ENCODE assay signal across 27 cellular contexts in the genomic region with DNA sequence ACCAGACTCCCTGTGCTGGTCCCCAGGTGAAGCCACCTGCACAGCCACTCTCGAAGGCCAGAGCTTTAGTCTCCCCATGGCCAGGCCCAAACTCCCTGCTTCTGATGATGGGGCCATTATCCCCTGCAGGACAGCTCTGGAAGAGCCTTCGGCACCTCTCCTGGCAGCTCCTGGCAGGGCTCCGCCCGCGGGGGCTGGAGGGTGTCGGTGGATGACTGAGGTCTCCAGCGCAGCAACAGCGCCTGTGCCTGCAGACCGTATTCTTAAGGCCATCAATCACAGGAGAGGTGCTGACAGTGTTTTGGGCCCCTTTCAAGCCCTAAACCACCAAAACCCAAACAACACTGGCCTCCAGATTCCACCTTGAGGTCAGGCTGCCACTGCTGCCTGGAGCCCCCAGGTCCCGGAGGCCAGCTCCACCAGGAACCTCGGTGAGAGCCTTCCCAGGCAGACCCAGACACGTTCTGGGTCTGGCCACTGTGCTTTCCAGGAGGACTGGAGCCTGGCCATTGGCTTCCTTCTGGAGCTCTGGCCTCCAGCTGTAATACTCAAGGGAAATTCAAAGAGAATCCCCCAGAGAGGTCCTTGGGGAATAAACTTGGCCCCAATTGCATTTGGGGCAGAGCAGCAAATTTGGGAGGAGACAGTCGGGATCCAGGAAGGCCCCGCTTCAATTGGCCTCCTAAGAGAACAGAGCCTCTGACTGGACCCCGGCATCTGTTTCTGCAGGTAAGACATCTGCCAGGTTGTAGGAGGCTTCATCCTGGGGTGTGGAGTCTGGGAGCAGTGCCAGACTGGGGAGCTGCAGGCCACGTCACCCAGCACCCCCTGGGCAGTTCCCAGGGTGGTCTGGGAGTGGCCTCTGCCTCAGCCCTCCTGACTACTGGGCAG.
DNase-seq lines count a peak whose midpoint lies in the region; ATAC-seq, FAIRE-seq and TF ChIP-seq lines count a peak whose summit lies in the region.
"Had no signal": no experiment of that assay in that cellular context is flagged by ENCODE, and none has a peak within 500 bp of the region (broad histone marks: within the 10 kb centered on the region; RNA-seq: fewer than 3 reads in every experiment).

No MANE protein-coding gene starts in this region.

- TF ChIP-seq CTCF in endodermal cell (conservative IDR thresholded peaks at IDR 0.05) = no peak
- TF ChIP-seq CTCF in osteocyte (IDR thresholded peaks at IDR 0.05) = no peak

- H3K9me3 Mint-ChIP-seq in endodermal cell (no peaks in the 10 kb centered on the region), osteocyte (ENCODE audit: unreplicated experiment) (no peaks in the 10 kb centered on the region)
- H3K9me3 Mint-ChIP-seq: activated naive CD4-positive, alpha-beta T cell treated with anti-CD3 and anti-CD28 coated beads, Interleukin-2, amount 50 U/mL, for 72 hours; activated T-helper 2 cell treated with anti-CD3 and anti-CD28 coated beads, Interferon-gamma antibody, Interleukin-2, Interleukin-4, amounts not matched to agents 10 μg/mL and 5 μg/mL and 100 μg/mL, durations not matched to agents 14 hours and 24 hours and 36 hours; CD4-positive, CD25-positive, alpha-beta regulatory T cell; stimulated activated effector memory CD8-positive, alpha-beta T cell treated with anti-CD3 and anti-CD28 coated beads, Interleukin-12 subunit alpha, Interleukin-12 subunit beta, amount 100 ng/mL, for 72 hours; T-helper 1 cell treated with Interleukin-12 subunit alpha and Interleukin-12 subunit beta and Interleukin-4 antibody, amounts not matched to agents 30 μg/mL and 1 μg/mL, for 36 hours had no signal

- no peak for TF ChIP-seq POLR2A in GM12891 (IDR thresholded peaks at IDR 0.05; ENCODE audit: low read depth, low read length)

- H4K20me1 ChIP-seq in BLaER1 treated with 17β-estradiol and CSF1 and Interleukin-3, amounts not matched to agents 10 nM and 100 nM = no peaks in the 10 kb centered on the region

- H3K4me3 Mint-ChIP-seq in endodermal cell = no peak overlapping the region
- no peak overlapping the region for H3K4me3 Mint-ChIP-seq in osteocyte (ENCODE audit: unreplicated experiment)
- no peak overlapping the region for H3K4me3 Mint-ChIP-seq in T-helper 17 cell
- H3K4me3 Mint-ChIP-seq: CD4-positive, CD25-positive, alpha-beta regulatory T cell; stimulated activated effector memory CD8-positive, alpha-beta T cell treated with anti-CD3 and anti-CD28 coated beads, Interleukin-12 subunit alpha, Interleukin-12 subunit beta, amount 100 ng/mL, for 72 hours; T-helper 1 cell treated with Interleukin-12 subunit alpha and Interleukin-12 subunit beta and Interleukin-4 antibody, amounts not matched to agents 30 μg/mL and 1 μg/mL, for 36 hours had no signal

- peaks cover 15 to 77% (median 43%) of the 10 kb centered on the region in 10 experiments for H3K4me1 ChIP-seq in BLaER1 treated with 17β-estradiol and CSF1 and Interleukin-3, amounts not matched to agents 10 nM and 100 nM
- peaks cover 12% of the 10 kb centered on the region for H3K4me1 ChIP-seq in endodermal cell (ENCODE audit: control insufficient read depth, insufficient read depth, low read length)
- H3K4me1 ChIP-seq: SJCRH30 had no signal

- no peaks in the 10 kb centered on the region for H3K9me3 ChIP-seq in BLaER1 treated with 17β-estradiol and CSF1 and Interleukin-3, amounts not matched to agents 10 nM and 100 nM (replicated peaks in 1 of 11)
- no peaks in the 10 kb centered on the region for H3K9me3 ChIP-seq in endodermal cell (ENCODE audit: control insufficient read depth, low read length)
- no peaks in the 10 kb centered on the region for H3K9me3 ChIP-seq in T-helper 17 cell (ENCODE audit: control insufficient read depth, low read length, poor library complexity, severe bottlenecking)
- H3K9me3 ChIP-seq: neutrophil, SJCRH30 had no signal

- H3K27me3 ChIP-seq in BLaER1 treated with 17β-estradiol and CSF1 and Interleukin-3, amounts not matched to agents 10 nM and 100 nM = no peaks in the 10 kb centered on the region
- H3K27me3 ChIP-seq in endodermal cell (ENCODE audit: control insufficient read depth, insufficient read depth, low read length, poor library complexity, severe bottlenecking) = no peaks in the 10 kb centered on the region
- H3K27me3 ChIP-seq: neutrophil, SJCRH30 had no signal

- H3K4me1 Mint-ChIP-seq in endodermal cell (peaks cover 35% of the 10 kb centered on the region), osteocyte (ENCODE audit: unreplicated experiment) (peaks cover 2% of the 10 kb centered on the region), T-helper 17 cell (no peaks in the 10 kb centered on the region)
- H3K4me1 Mint-ChIP-seq: CD4-positive, CD25-positive, alpha-beta regulatory T cell; stimulated activated effector memory CD8-positive, alpha-beta T cell treated with anti-CD3 and anti-CD28 coated beads, Interleukin-12 subunit alpha, Interleukin-12 subunit beta, amount 100 ng/mL, for 72 hours had no signal

- H3K27ac Mint-ChIP-seq in endodermal cell (no peak overlapping the region), osteocyte (ENCODE audit: unreplicated experiment) (no peak overlapping the region), T-helper 17 cell (no peak overlapping the region)
- H3K27ac Mint-ChIP-seq: activated naive CD4-positive, alpha-beta T cell treated with anti-CD3 and anti-CD28 coated beads, Interleukin-2, amount 50 U/mL, for 72 hours; activated T-helper 2 cell treated with anti-CD3 and anti-CD28 coated beads, Interferon-gamma antibody, Interleukin-2, Interleukin-4, amounts not matched to agents 10 μg/mL and 5 μg/mL and 100 μg/mL, durations not matched to agents 14 hours and 24 hours and 36 hours; CD4-positive, CD25-positive, alpha-beta regulatory T cell; stimulated activated effector memory CD8-positive, alpha-beta T cell treated with anti-CD3 and anti-CD28 coated beads, Interleukin-12 subunit alpha, Interleukin-12 subunit beta, amount 100 ng/mL, for 72 hours; T-helper 1 cell treated with Interleukin-12 subunit alpha and Interleukin-12 subunit beta and Interleukin-4 antibody, amounts not matched to agents 30 μg/mL and 1 μg/mL, for 36 hours had no signal

- H3K27ac ChIP-seq in BLaER1 treated with 17β-estradiol and CSF1 and Interleukin-3, amounts not matched to agents 10 nM and 100 nM = peak overlapping the region in 1 of 11 experiments; percentile 11; a peak in 1 of 22 replicates
- no peak overlapping the region for H3K27ac ChIP-seq in endodermal cell (ENCODE audit: low read depth, low read length)
- H3K27ac ChIP-seq: neutrophil, SJCRH30 had no signal

- DNase-seq in Daoy (ENCODE audit: low read depth) = peak; percentile 56
- peak; percentile 36 for DNase-seq in endodermal cell
- peak; percentile 70 for DNase-seq in osteocyte (ENCODE audit: extremely low spot score, unreplicated experiment)
- no peak for DNase-seq in T-helper 17 cell
- no peak for DNase-seq in DMS53 treated with DMSO at 0.1 percent for 48 hours (lab: John Stamatoyannopoulos, UW; ENCODE audit: unreplicated experiment)
- no peak for DNase-seq in GM12891 (ENCODE audit: insufficient read length, low spot score)
- DNase-seq: activated CD4-positive, alpha-beta T cell treated with anti-CD3 and anti-CD28 coated beads for 48 hours; anterior cingulate cortex; CD4-positive, CD25-positive, alpha-beta regulatory T cell; cortex of kidney; GDM1; NCI-H1436; NCI-H2107; NCI-H510A; PC-3; SJCRH30; stimulated activated CD4-positive, alpha-beta T cell treated with anti-CD3 and anti-CD28 coated beads, Interleukin-2, amount 100 ng/mL, for 48 hours had no signal

- H3K9ac ChIP-seq in BLaER1 treated with 17β-estradiol and CSF1 and Interleukin-3, amounts not matched to agents 10 nM and 100 nM = no peak overlapping the region
- H3K9ac ChIP-seq in endodermal cell (ENCODE audit: extremely low read depth, low read length, poor library complexity, severe bottlenecking) = no peak overlapping the region

- H3K4me3 ChIP-seq in BLaER1 treated with 17β-estradiol and CSF1 and Interleukin-3, amounts not matched to agents 10 nM and 100 nM = no peak overlapping the region
- H3K4me3 ChIP-seq in endodermal cell (ENCODE audit: low read length) = no peak overlapping the region
- H3K4me3 ChIP-seq: K562, SJCRH30, smooth muscle cell had no signal

- H3K4me2 ChIP-seq in BLaER1 treated with 17β-estradiol and CSF1 and Interleukin-3, amounts not matched to agents 10 nM and 100 nM = peak overlapping the region in 6 of 11 experiments; percentile 18 to 65 (median 28); a peak in 9 of 22 replicates
- H3K4me2 ChIP-seq: smooth muscle cell had no signal

- no peak for ATAC-seq in T-helper 17 cell
- ATAC-seq: activated naive CD4-positive, alpha-beta T cell treated with anti-CD3 and anti-CD28 coated beads, Interleukin-2, amount 50 U/mL, for 72 hours; K562; PC-3; stimulated activated effector memory CD8-positive, alpha-beta T cell treated with anti-CD3 and anti-CD28 coated beads, Interleukin-12 subunit alpha, Interleukin-12 subunit beta, amount 100 ng/mL, for 72 hours had no signal

- no peaks in the 10 kb centered on the region for H3K36me3 Mint-ChIP-seq in endodermal cell (ENCODE audit: low read depth)
- no peaks in the 10 kb centered on the region for H3K36me3 Mint-ChIP-seq in osteocyte (ENCODE audit: unreplicated experiment)
- peaks cover 4% of the 10 kb centered on the region for H3K36me3 Mint-ChIP-seq in T-helper 17 cell (ENCODE audit: low read depth)
- H3K36me3 Mint-ChIP-seq: activated naive CD4-positive, alpha-beta T cell treated with anti-CD3 and anti-CD28 coated beads, Interleukin-2, amount 50 U/mL, for 72 hours; CD4-positive, CD25-positive, alpha-beta regulatory T cell; stimulated activated effector memory CD8-positive, alpha-beta T cell treated with anti-CD3 and anti-CD28 coated beads, Interleukin-12 subunit alpha, Interleukin-12 subunit beta, amount 100 ng/mL, for 72 hours had no signal

- H3K36me3 ChIP-seq in BLaER1 treated with 17β-estradiol and CSF1 and Interleukin-3, amounts not matched to agents 10 nM and 100 nM = no peaks in the 10 kb centered on the region; a peak in 1 of 22 replicates
- no peaks in the 10 kb centered on the region for H3K36me3 ChIP-seq in endodermal cell (ENCODE audit: control insufficient read depth, insufficient read depth, low read length)
- H3K36me3 ChIP-seq: SJCRH30 had no signal

- H3K27me3 Mint-ChIP-seq in endodermal cell (ENCODE audit: insufficient read depth) (no peaks in the 10 kb centered on the region), osteocyte (ENCODE audit: unreplicated experiment) (peaks cover 4% of the 10 kb centered on the region), T-helper 17 cell (peaks cover 23% of the 10 kb centered on the region)

- 96 to 97% methylated on average over 11 to 16 of the region's 16 CpGs for WGBS in endodermal cell (ENCODE audit: insufficient coverage in 1 of 2, insufficient read length in 1 of 2), 2 experiments

- no peak for FAIRE-seq in GM12891 (lab: Jason Lieb, UNC)
- FAIRE-seq: GM18507, islet of Langerhans, K562 had no signal

TF ChIP-seq in GM12891, 5 proteins besides CTCF, POLR2A, EP300 and RAD21:
- no peak for TF ChIP-seq POU2F2 (IDR thresholded peaks at IDR 0.05; ENCODE audit: low read depth, low read length)
- no peak for TF ChIP-seq PAX5 (IDR thresholded peaks at IDR 0.05; ENCODE audit: insufficient read depth, low read length, severe bottlenecking)
- TF ChIP-seq TAF1 (IDR thresholded peaks at IDR 0.05; ENCODE audit: low read depth, low read length) = no peak
- TF ChIP-seq POLR2AphosphoS5 (IDR thresholded peaks at IDR 0.05; ENCODE audit: low read depth, low read length) = no peak
- no peak for TF ChIP-seq SPI1 (IDR thresholded peaks at IDR 0.05; ENCODE audit: low read depth, low read length)

Comparison
In these comparisons a context has a peak if more than half of its experiments do, and no peak if none do; other contexts are left out.
1. DNase-seq: peak in Daoy (single experiment), endodermal cell (single experiment) and osteocyte (single experiment); none in T-helper 17 cell (0 of 3), DMS53 treated with DMSO at 0.1 percent for 48 hours (single experiment) and GM12891 (single experiment).